Comparison of ENCODE assay signal across 16 cellular contexts in genomic region chr5:111518747-111519146, GRCh38. TPM values are rescaled to one million over a fixed set of nuclear protein-coding genes. Genes with fewer than 3 reads are reported as not detected.
DNase-seq lines count a peak whose midpoint lies in the region; FAIRE-seq and TF ChIP-seq lines count a peak whose summit lies in the region.
"Had no signal": no experiment of that assay in that cellular context is flagged by ENCODE, and none has a peak within 500 bp of the region (broad histone marks: within the 10 kb centered on the region; RNA-seq: fewer than 3 reads in every experiment).

No MANE protein-coding gene starts in this region.

- H3K27me3 Mint-ChIP-seq in activated CD4-positive, alpha-beta T cell treated with anti-CD3 and anti-CD28 coated beads, Interleukin-2, amount 10 ng/mL, durations not matched to agents 24 days and 14 days, result peaks cover 2% of the 10 kb centered on the region
- no peaks in the 10 kb centered on the region for H3K27me3 Mint-ChIP-seq in glutamatergic neuron (ENCODE audit: unreplicated experiment)

- H3K36me3 ChIP-seq in neuronal stem cell (replicated peaks in 1 of 2; ENCODE audit: control insufficient read depth in 2 of 2, insufficient read depth in 2 of 2, low read length in 2 of 2), result no peaks in the 10 kb centered on the region
- H3K36me3 ChIP-seq: BLaER1, HAP-1 had no signal

- no peak overlapping the region for H3K4me3 Mint-ChIP-seq in activated CD4-positive, alpha-beta T cell treated with anti-CD3 and anti-CD28 coated beads, Interleukin-2, amount 10 ng/mL, durations not matched to agents 24 days and 14 days
- no peak overlapping the region for H3K4me3 Mint-ChIP-seq in glutamatergic neuron (ENCODE audit: unreplicated experiment)
- H3K4me3 Mint-ChIP-seq: CD8-positive, alpha-beta memory T cell had no signal

- no peaks in the 10 kb centered on the region for H3K36me3 Mint-ChIP-seq in activated CD4-positive, alpha-beta T cell treated with anti-CD3 and anti-CD28 coated beads, Interleukin-2, amount 10 ng/mL, durations not matched to agents 24 days and 14 days (ENCODE audit: low read depth)
- H3K36me3 Mint-ChIP-seq in glutamatergic neuron (ENCODE audit: unreplicated experiment), result no peaks in the 10 kb centered on the region
- H3K36me3 Mint-ChIP-seq: CD8-positive, alpha-beta memory T cell had no signal

- H3K4me3 ChIP-seq in neuronal stem cell (ENCODE audit: low read length in 2 of 2), result no peak overlapping the region
- H3K4me3 ChIP-seq: BLaER1, HAP-1 had no signal

- H3K79me1 ChIP-seq in neuronal stem cell (ENCODE audit: low read depth, low read length), result no peaks in the 10 kb centered on the region

- H2AK5ac ChIP-seq in neuronal stem cell (ENCODE audit: low read depth, low read length), result no peak overlapping the region

- TF ChIP-seq CTCF in glutamatergic neuron (IDR thresholded peaks at IDR 0.05; ENCODE audit: partially characterized antibody, unreplicated experiment), result no peak

- no CpG with 5 or more reads among the region's 2 CpGs for WGBS in neuronal stem cell (ENCODE audit: extremely low coverage in 2 of 2, insufficient read length in 2 of 2, insufficient replicate concordance in 1 of 2), 2 donors

- intact Hi-C loops in activated CD4-positive, alpha-beta T cell treated with anti-CD3 and anti-CD28 coated beads, Interleukin-2, amount 10 ng/mL, durations not matched to agents 24 days and 14 days (cut with micrococcal nuclease), result no loop called here

- H2BK5ac ChIP-seq in neuronal stem cell (ENCODE audit: low read length), result peak overlapping the region; percentile 10

- H3K23ac ChIP-seq in neuronal stem cell (ENCODE audit: low read depth, low read length, poor library complexity), result no peak overlapping the region

- peak; percentile 46 for DNase-seq in activated CD4-positive, alpha-beta T cell treated with anti-CD3 and anti-CD28 coated beads, Interleukin-2, amount 10 ng/mL, durations not matched to agents 24 days and 14 days
- DNase-seq in activated CD4-positive, alpha-beta T cell treated with anti-CD3 and anti-CD28 coated beads, Interleukin-2, amount 50 U/mL, for 1 hour, result no peak
- DNase-seq in GM12891 (ENCODE audit: insufficient read length, low spot score), result no peak
- peak; percentile 35 for DNase-seq in amniotic epithelial cell (ENCODE audit: low read depth)
- DNase-seq in neuronal stem cell (ENCODE audit: low spot score), result no peak
- DNase-seq in DMS53 treated with DMSO at 0.1 percent for 48 hours (lab: John Stamatoyannopoulos, UW; ENCODE audit: unreplicated experiment), result no peak
- DNase-seq in glutamatergic neuron, result no peak
- DNase-seq: 8988T; AML-193; CD8-positive, alpha-beta memory T cell; DMS53; IMR-90 had no signal

- no peak for TF ChIP-seq POLR2A in GM12891 (IDR thresholded peaks at IDR 0.05; ENCODE audit: low read depth, low read length)

- H3K9ac ChIP-seq in neuronal stem cell (ENCODE audit: low read depth, low read length, poor library complexity), result no peak overlapping the region
- H3K9ac ChIP-seq: BLaER1 had no signal

- H3K4me1 ChIP-seq in neuronal stem cell (ENCODE audit: control insufficient read depth in 2 of 2, insufficient read depth in 1 of 2, low read depth in 1 of 2, low read length in 2 of 2), result peaks cover 0 to 1% of the 10 kb centered on the region in 2 donors
- H3K4me1 ChIP-seq: HAP-1 had no signal

- peaks cover 7% of the 10 kb centered on the region for H3K9me3 Mint-ChIP-seq in activated CD4-positive, alpha-beta T cell treated with anti-CD3 and anti-CD28 coated beads, Interleukin-2, amount 10 ng/mL, durations not matched to agents 24 days and 14 days
- H3K9me3 Mint-ChIP-seq in glutamatergic neuron (ENCODE audit: unreplicated experiment), result no peaks in the 10 kb centered on the region
- H3K9me3 Mint-ChIP-seq: CD8-positive, alpha-beta memory T cell had no signal

- H3K18ac ChIP-seq in neuronal stem cell (ENCODE audit: low read length), result no peak overlapping the region

- H4K8ac ChIP-seq in neuronal stem cell (ENCODE audit: low read depth, low read length), result no peak overlapping the region

- H2BK120ac ChIP-seq in neuronal stem cell (ENCODE audit: low read depth, low read length), result no peak overlapping the region

- H3K27ac ChIP-seq in neuronal stem cell (replicated peaks; ENCODE audit: low read length), result no peak overlapping the region
- H3K27ac ChIP-seq: BLaER1 had no signal

- H3K9me3 ChIP-seq in neuronal stem cell (replicated peaks in 1 of 2; ENCODE audit: control insufficient read depth in 2 of 2, insufficient read depth in 1 of 2, low read depth in 1 of 2, low read length in 2 of 2), result no peaks in the 10 kb centered on the region
- H3K9me3 ChIP-seq: BLaER1, HAP-1 had no signal

- no peak overlapping the region for H3K4me2 ChIP-seq in neuronal stem cell (ENCODE audit: insufficient read depth, low read length, poor library complexity, severe bottlenecking)
- H3K4me2 ChIP-seq: BLaER1 had no signal

- peaks cover 23% of the 10 kb centered on the region for H3K4me1 Mint-ChIP-seq in activated CD4-positive, alpha-beta T cell treated with anti-CD3 and anti-CD28 coated beads, Interleukin-2, amount 10 ng/mL, durations not matched to agents 24 days and 14 days
- H3K4me1 Mint-ChIP-seq in glutamatergic neuron (ENCODE audit: low read depth, unreplicated experiment), result peaks cover 5% of the 10 kb centered on the region
- H3K4me1 Mint-ChIP-seq: CD8-positive, alpha-beta memory T cell had no signal

- no peak overlapping the region for H2BK12ac ChIP-seq in neuronal stem cell (ENCODE audit: low read length)

- peak; percentile 28 for FAIRE-seq in GM12891 (lab: Jason Lieb, UNC)
- FAIRE-seq: GM19239, H1 had no signal

- H3K14ac ChIP-seq in neuronal stem cell (ENCODE audit: low read length), result no peak overlapping the region

- no peak overlapping the region for H2AFZ ChIP-seq in neuronal stem cell (ENCODE audit: low read length)

- no peak overlapping the region for H3K27ac Mint-ChIP-seq in activated CD4-positive, alpha-beta T cell treated with anti-CD3 and anti-CD28 coated beads, Interleukin-2, amount 10 ng/mL, durations not matched to agents 24 days and 14 days
- H3K27ac Mint-ChIP-seq in glutamatergic neuron (ENCODE audit: unreplicated experiment), result no peak overlapping the region
- H3K27ac Mint-ChIP-seq: CD8-positive, alpha-beta memory T cell had no signal

- no peak overlapping the region for H4K91ac ChIP-seq in neuronal stem cell (ENCODE audit: low read depth, low read length, poor library complexity)

- H2BK15ac ChIP-seq in neuronal stem cell (ENCODE audit: low read length), result no peak overlapping the region

- no peak overlapping the region for H3K4ac ChIP-seq in neuronal stem cell (ENCODE audit: low read length)

- no peaks in the 10 kb centered on the region for H3K27me3 ChIP-seq in neuronal stem cell (ENCODE audit: control insufficient read depth in 3 of 3, insufficient read depth in 3 of 3, low read depth in 1 of 3, low read length in 3 of 3)
- H3K27me3 ChIP-seq: BLaER1 had no signal

TF ChIP-seq in GM12891, 5 proteins besides CTCF, POLR2A, EP300 and RAD21:
- TF ChIP-seq TAF1 (IDR thresholded peaks at IDR 0.05; ENCODE audit: low read depth, low read length) (no peak), POLR2AphosphoS5 (IDR thresholded peaks at IDR 0.05; ENCODE audit: low read depth, low read length) (no peak), POU2F2 (IDR thresholded peaks at IDR 0.05; ENCODE audit: low read depth, low read length) (no peak), PAX5 (IDR thresholded peaks at IDR 0.05; ENCODE audit: insufficient read depth, low read length, severe bottlenecking) (no peak), SPI1 (IDR thresholded peaks at IDR 0.05; ENCODE audit: low read depth, low read length) (no peak)

RNA-seq across cellular contexts. Expression of gene STARD4, which starts 6.4 kb away (rescaled TPM):
- 118 and 122 TPM in 2 replicates for total RNA-seq in activated CD4-positive, alpha-beta T cell treated with anti-CD3 and anti-CD28 coated beads, Interleukin-2, amount 10 ng/mL, durations not matched to agents 24 days and 14 days
- polyA plus RNA-seq in GM12891 (2012; ENCODE audit: low read depth, missing spikeins), result 38.4 TPM
- polyA plus RNA-seq in neuronal stem cell (2013, experiment 1 of 2), result 67.7 TPM
- polyA plus RNA-seq in neuronal stem cell (2013, experiment 2 of 2), result 70.7 TPM
- 71.2 TPM for total RNA-seq in glutamatergic neuron (ENCODE audit: unreplicated experiment)

Comparison
In these comparisons a context has a peak if more than half of its experiments do, and no peak if none do; other contexts are left out.
1. DNase-seq: peak in activated CD4-positive, alpha-beta T cell treated with anti-CD3 and anti-CD28 coated beads, Interleukin-2, amount 10 ng/mL, durations not matched to agents 24 days and 14 days (single experiment) and amniotic epithelial cell (single experiment); none in activated CD4-positive, alpha-beta T cell treated with anti-CD3 and anti-CD28 coated beads, Interleukin-2, amount 50 U/mL, for 1 hour (single experiment), GM12891 (single experiment), neuronal stem cell (single experiment), DMS53 treated with DMSO at 0.1 percent for 48 hours (single experiment) and glutamatergic neuron (single experiment).